In genomic region chr4:140884431-140885058, GRCh38 we compare ENCODE assay signal across 8 cellular contexts.
DNase-seq lines count a peak whose midpoint lies in the region; ATAC-seq and TF ChIP-seq lines count a peak whose summit lies in the region.

No MANE protein-coding gene starts in this region.

- TF ChIP-seq RAD21 in Ishikawa (IDR thresholded peaks at IDR 0.05; ENCODE audit: low read depth), result peak; percentile 89

- 53 to 65% methylated on average over 4 of the region's 4 CpGs for WGBS in lung, 2 donors

- intact Hi-C loops in activated CD4-positive, alpha-beta T cell treated with anti-CD3 and anti-CD28 coated beads, Interleukin-2, amount 10 ng/mL, durations not matched to agents 24 days and 14 days (cut with micrococcal nuclease), result loop anchor here (1.0 kb wide), 1 partner anchor 23 kb away; no protein-coding TSS in a partner anchor
- intact Hi-C loops in PC-9 (cut with micrococcal nuclease; ENCODE audit: unreplicated experiment), result loop anchor here (1.0 to 5.0 kb wide), 5 partner anchors 23 to 1227 kb away; partner anchors contain the start of gene RNF150

- H3K27me3 ChIP-seq in PC-9 (ENCODE audit: insufficient read depth, low read depth) (no peaks in the 10 kb centered on the region), lung (ENCODE audit: control insufficient read depth, insufficient read depth) (no peaks in the 10 kb centered on the region)

- H3F3A ChIP-seq in PC-9 (ENCODE audit: insufficient read depth, low read depth), result no peaks in the 10 kb centered on the region

- CTCF ChIA-PET in PC-9 (lab: Charles Lee), result interaction anchor here (0.6 to 1.5 kb wide), 5 partner anchors 27 to 1492 kb away, joined by 3 to 9 read pairs (median 4); no protein-coding TSS in a partner anchor

- peak; percentile 97 for ATAC-seq in GM21723 (IDR thresholded peaks at IDR 0.05; ENCODE audit: unreplicated experiment)
- ATAC-seq in lung (ENCODE audit: insufficient read depth, low FRiP score), result peak; percentile 58
- no peak for ATAC-seq in GM21381 (IDR thresholded peaks at IDR 0.05; ENCODE audit: unreplicated experiment)

- H3K4me1 ChIP-seq in PC-9 (replicated peaks; ENCODE audit: insufficient read depth) (no peaks in the 10 kb centered on the region), lung (ENCODE audit: control insufficient read depth in 2 of 2, insufficient read depth in 2 of 2, low read length in 2 of 2) (peaks cover 0 to 7% of the 10 kb centered on the region in 2 donors)

- H3K79me2 ChIP-seq in PC-9 (ENCODE audit: low read depth), result no peaks in the 10 kb centered on the region

- no peak overlapping the region for H3K27ac Mint-ChIP-seq in activated CD4-positive, alpha-beta T cell treated with anti-CD3 and anti-CD28 coated beads, Interleukin-2, amount 10 ng/mL, durations not matched to agents 24 days and 14 days

- TF ChIP-seq CTCF in PC-9 (conservative IDR thresholded peaks at IDR 0.05), result peak; percentile 75
- peak; percentile 15 for TF ChIP-seq CTCF in coronary artery (IDR thresholded peaks at IDR 0.05)
- TF ChIP-seq CTCF in lung (IDR thresholded peaks at IDR 0.05; ENCODE audit: control extremely low read depth, extremely low read depth), result peak; percentile 47

- no TSS peak for BruUV-seq in PC-9 (replicated peaks; lab: Mats Ljungman, UMichigan)

- TF ChIP-seq EP300 in Ishikawa (IDR thresholded peaks at IDR 0.05; ENCODE audit: borderline replicate concordance), result no peak

- no peaks in the 10 kb centered on the region for H4K20me1 ChIP-seq in PC-9 (ENCODE audit: insufficient read depth)

- H3K4me3 ChIP-seq in PC-9, result no peak overlapping the region
- H3K4me3 ChIP-seq in coronary artery, result no peak overlapping the region
- H3K4me3 ChIP-seq in lung, result no peak overlapping the region

- H3K36me3 ChIP-seq in PC-9 (ENCODE audit: low read depth) (no peaks in the 10 kb centered on the region), lung (ENCODE audit: control insufficient read depth in 2 of 2, insufficient read depth in 2 of 2, low read length in 2 of 2) (no peaks in the 10 kb centered on the region)

- peak; percentile 80 for DNase-seq in activated CD4-positive, alpha-beta T cell treated with anti-CD3 and anti-CD28 coated beads, Interleukin-2, amount 10 ng/mL, durations not matched to agents 24 days and 14 days
- no peak for DNase-seq in activated CD4-positive, alpha-beta T cell treated with anti-CD3 and anti-CD28 coated beads, Interleukin-2, amount 50 U/mL, for 1 hour
- peak; percentile 48 to 55 for DNase-seq in PC-9
- no peak for DNase-seq in coronary artery (ENCODE audit: low spot score)
- DNase-seq in lung (ENCODE audit: low spot score), result peak; percentile 44

- no peaks in the 10 kb centered on the region for H3K36me3 Mint-ChIP-seq in activated CD4-positive, alpha-beta T cell treated with anti-CD3 and anti-CD28 coated beads, Interleukin-2, amount 10 ng/mL, durations not matched to agents 24 days and 14 days (ENCODE audit: low read depth)

- H3K27me3 Mint-ChIP-seq in activated CD4-positive, alpha-beta T cell treated with anti-CD3 and anti-CD28 coated beads, Interleukin-2, amount 10 ng/mL, durations not matched to agents 24 days and 14 days, result peaks cover 3% of the 10 kb centered on the region

- H3K9me3 ChIP-seq in PC-9 (ENCODE audit: insufficient read depth, low read depth) (0 out of 2 replicates have a peak, but pooled peaks cover 8% of the 10 kb centered on the region), lung (ENCODE audit: control insufficient read depth in 2 of 2, insufficient read depth in 1 of 2, low read length in 1 of 2) (peaks cover 0 to 3% of the 10 kb centered on the region in 2 donors)

- no peak overlapping the region for H3K27ac ChIP-seq in PC-9
- H3K27ac ChIP-seq in coronary artery, result no peak overlapping the region
- no peak overlapping the region for H3K27ac ChIP-seq in lung (ENCODE audit: low read depth in 1 of 2, low read length in 1 of 2)

- no peak overlapping the region for H3K4me3 Mint-ChIP-seq in activated CD4-positive, alpha-beta T cell treated with anti-CD3 and anti-CD28 coated beads, Interleukin-2, amount 10 ng/mL, durations not matched to agents 24 days and 14 days

- H2AFZ ChIP-seq in PC-9, result no peak overlapping the region

- H3K9me2 ChIP-seq in PC-9 (ENCODE audit: insufficient read depth), result no peaks in the 10 kb centered on the region

- H3K4me1 Mint-ChIP-seq in activated CD4-positive, alpha-beta T cell treated with anti-CD3 and anti-CD28 coated beads, Interleukin-2, amount 10 ng/mL, durations not matched to agents 24 days and 14 days, result peaks cover 1% of the 10 kb centered on the region

- H3K4me2 ChIP-seq in PC-9, result no peak overlapping the region

- POLR2A ChIA-PET in PC-9 (lab: Charles Lee; ENCODE audit: unreplicated experiment), result no interaction called here

- no peaks in the 10 kb centered on the region for H3K9me3 Mint-ChIP-seq in activated CD4-positive, alpha-beta T cell treated with anti-CD3 and anti-CD28 coated beads, Interleukin-2, amount 10 ng/mL, durations not matched to agents 24 days and 14 days

TF ChIP-seq in Ishikawa, 13 proteins besides CTCF, POLR2A, EP300 and RAD21:
- TF ChIP-seq EGR1 (IDR thresholded peaks at IDR 0.05), result no peak
- TF ChIP-seq ZBTB7A (IDR thresholded peaks at IDR 0.05; ENCODE audit: low read depth), result no peak
- peak; percentile 79 for TF ChIP-seq MAX (IDR thresholded peaks at IDR 0.05)
- TF ChIP-seq TEAD4 (IDR thresholded peaks at IDR 0.05), result no peak
- peak; percentile 76 for TF ChIP-seq USF1 (IDR thresholded peaks at IDR 0.05)

Comparison
In these comparisons a context has a peak if more than half of its experiments do, and no peak if none do; other contexts are left out.
1. DNase-seq: peak in activated CD4-positive, alpha-beta T cell treated with anti-CD3 and anti-CD28 coated beads, Interleukin-2, amount 10 ng/mL, durations not matched to agents 24 days and 14 days (single experiment), PC-9 (2 of 2) and lung (single experiment); none in activated CD4-positive, alpha-beta T cell treated with anti-CD3 and anti-CD28 coated beads, Interleukin-2, amount 50 U/mL, for 1 hour (single experiment) and coronary artery (single experiment).
2. CTCF ChIP-seq: peak in every context shown above with its lines; median percentile 75 in PC-9; 47 in lung; 15 in coronary artery.